In the genomic region with DNA sequence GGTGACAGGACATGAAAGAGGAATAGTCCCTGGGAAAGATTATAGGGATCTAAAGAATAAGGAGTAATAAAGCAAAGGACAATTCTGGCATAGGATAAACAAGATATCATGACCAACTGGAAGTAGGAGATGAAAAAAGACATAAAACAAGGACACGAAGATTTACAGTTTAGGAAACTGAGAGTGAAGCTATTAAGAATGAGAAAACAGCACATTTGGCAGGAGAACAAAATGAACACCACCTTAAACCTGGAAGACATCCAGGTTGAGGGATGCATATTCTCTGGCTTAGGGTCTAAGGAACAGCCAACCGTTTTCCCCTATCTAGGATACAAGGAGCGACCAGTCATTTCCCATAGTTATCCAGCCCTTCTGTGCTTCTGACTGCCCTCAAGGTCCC, we compare ENCODE assay signal across 8 cellular contexts. TPM values are rescaled to one million over a fixed set of nuclear protein-coding genes. Genes with fewer than 3 reads are reported as not detected.
DNase-seq lines count a peak whose midpoint lies in the region; ATAC-seq and TF ChIP-seq lines count a peak whose summit lies in the region.

No MANE protein-coding gene starts in this region.

- H3K27me3 ChIP-seq in lower lobe of right lung (ENCODE audit: low read depth): no peaks in the 10 kb centered on the region
- H3K27me3 ChIP-seq in aorta (ENCODE audit: control insufficient read depth in 1 of 2, insufficient read depth in 2 of 2, low read length in 1 of 2): no peaks in the 10 kb centered on the region

- peaks cover 49% of the 10 kb centered on the region for H3K4me1 Mint-ChIP-seq in stimulated activated naive CD8-positive, alpha-beta T cell treated with anti-CD3 and anti-CD28 coated beads, Interleukin-15, Interleukin-2, amounts not matched to agents 100 ng/mL and 50 ng/mL, for 24 hours (ENCODE audit: low read depth)

- H3K4me1 ChIP-seq in lower lobe of right lung (peaks cover 46% of the 10 kb centered on the region), aorta (ENCODE audit: control insufficient read depth in 1 of 2, insufficient read depth in 2 of 2, low read length in 2 of 2) (peaks cover 3 to 10% of the 10 kb centered on the region in 2 donors)

- TF ChIP-seq CTCF in lower lobe of right lung (IDR thresholded peaks at IDR 0.05): no peak

- H3K27me3 Mint-ChIP-seq in stimulated activated naive CD8-positive, alpha-beta T cell treated with anti-CD3 and anti-CD28 coated beads, Interleukin-15, Interleukin-2, amounts not matched to agents 100 ng/mL and 50 ng/mL, for 24 hours: no peaks in the 10 kb centered on the region

- H3K9me3 Mint-ChIP-seq in stimulated activated naive CD8-positive, alpha-beta T cell treated with anti-CD3 and anti-CD28 coated beads, Interleukin-15, Interleukin-2, amounts not matched to agents 100 ng/mL and 50 ng/mL, for 24 hours: no peaks in the 10 kb centered on the region

- H3K36me3 ChIP-seq in lower lobe of right lung: peaks cover 2% of the 10 kb centered on the region
- no peaks in the 10 kb centered on the region for H3K36me3 ChIP-seq in aorta (ENCODE audit: control insufficient read depth in 1 of 2, insufficient read depth in 2 of 2, low read length in 1 of 2)

- no peak for DNase-seq in stimulated activated naive CD8-positive, alpha-beta T cell treated with anti-CD3 and anti-CD28 coated beads, Interleukin-15, Interleukin-2, amounts not matched to agents 100 U/mL and 50 U/mL, for 24 hours
- peak; percentile 9 for DNase-seq in astrocyte of the hippocampus (ENCODE audit: low read depth, low spot score)
- DNase-seq in lower lobe of right lung: no peak
- DNase-seq in aorta: no peak

- ATAC-seq in stimulated activated naive CD8-positive, alpha-beta T cell treated with anti-CD3 and anti-CD28 coated beads, Interleukin-15, Interleukin-2, amounts not matched to agents 100 U/mL and 50 U/mL, for 24 hours: no peak
- ATAC-seq in lower lobe of right lung: no peak
- no peak for ATAC-seq in aorta (ENCODE audit: low FRiP score)
- ATAC-seq in GM18868 (IDR thresholded peaks at IDR 0.05; ENCODE audit: unreplicated experiment): no peak
- ATAC-seq in GM18502 (IDR thresholded peaks at IDR 0.05; ENCODE audit: poor library complexity, unreplicated experiment): no peak
- ATAC-seq in GM18519 (IDR thresholded peaks at IDR 0.05; ENCODE audit: low FRiP score, unreplicated experiment): no peak

- H3K4me3 ChIP-seq in lower lobe of right lung (peak overlapping the region; percentile 88), aorta (ENCODE audit: low read length in 2 of 2) (peak overlapping the region; percentile 66 to 71)

- H3K36me3 Mint-ChIP-seq in stimulated activated naive CD8-positive, alpha-beta T cell treated with anti-CD3 and anti-CD28 coated beads, Interleukin-15, Interleukin-2, amounts not matched to agents 100 ng/mL and 50 ng/mL, for 24 hours (ENCODE audit: low read depth): peaks cover 15% of the 10 kb centered on the region

- 14 to 27% methylated on average over 3 of the region's 3 CpGs for WGBS in aorta, 2 donors

- H3K4me3 Mint-ChIP-seq in stimulated activated naive CD8-positive, alpha-beta T cell treated with anti-CD3 and anti-CD28 coated beads, Interleukin-15, Interleukin-2, amounts not matched to agents 100 ng/mL and 50 ng/mL, for 24 hours: peak overlapping the region; percentile 96

- intact Hi-C loops in lower lobe of right lung (cut with DNase I): no loop called here
- intact Hi-C loops in aorta (cut with DNase I): no loop called here

- H3K27ac Mint-ChIP-seq in stimulated activated naive CD8-positive, alpha-beta T cell treated with anti-CD3 and anti-CD28 coated beads, Interleukin-15, Interleukin-2, amounts not matched to agents 100 ng/mL and 50 ng/mL, for 24 hours: peak overlapping the region; percentile 46

- no peak overlapping the region for H3K27ac ChIP-seq in lower lobe of right lung
- H3K27ac ChIP-seq in aorta (ENCODE audit: low read depth in 1 of 2, low read length in 2 of 2): no peak overlapping the region

- no peaks in the 10 kb centered on the region for H3K9me3 ChIP-seq in lower lobe of right lung
- no peaks in the 10 kb centered on the region for H3K9me3 ChIP-seq in aorta (ENCODE audit: control insufficient read depth, low read length)

RNA-seq across cellular contexts. Expression of a gene that starts 1.9 kb away (rescaled TPM):
- total RNA-seq in lower lobe of right lung (62.6 TPM), aorta (10 to 100 TPM; 63.5 to 75.4 TPM)
- 1 to 10 TPM; 8.4 to 8.9 TPM for polyA plus RNA-seq in aorta
